Comparison of ENCODE assay signal across 13 cellular contexts in genomic region chr12:132834181-132834711, GRCh38. TPM values are rescaled to one million over a fixed set of nuclear protein-coding genes. Genes with fewer than 3 reads are reported as not detected.
A peak's percentile ranks its signal among the peaks of the same experiment; 100 is the strongest.
DNase-seq lines count a peak whose midpoint lies in the region; TF ChIP-seq lines count a peak whose summit lies in the region.
"Had no signal": no experiment of that assay in that cellular context is flagged by ENCODE, and none has a peak within 500 bp of the region (broad histone marks: within the 10 kb centered on the region; RNA-seq: fewer than 3 reads in every experiment).

No MANE protein-coding gene starts in this region.

- H3K4me1 ChIP-seq in tibial artery: peaks cover 0 to 3% (median 1%) of the 10 kb centered on the region in 4 donors
- H3K4me1 ChIP-seq: psoas muscle had no signal

- peaks cover 37% of the 10 kb centered on the region for H3K4me1 Mint-ChIP-seq in T-helper 1 cell treated with Interleukin-12 subunit alpha and Interleukin-12 subunit beta and Interleukin-4 antibody, amounts not matched to agents 30 μg/mL and 1 μg/mL, for 36 hours (ENCODE audit: low read depth)

- H3K9me3 ChIP-seq in tibial artery: no peaks in the 10 kb centered on the region
- H3K9me3 ChIP-seq: body of pancreas, psoas muscle had no signal

- TF ChIP-seq CTCF in tibial artery (IDR thresholded peaks at IDR 0.05) (no peak), lower leg skin (IDR thresholded peaks at IDR 0.05) (no peak), GM10248 (IDR thresholded peaks at IDR 0.05; ENCODE audit: control extremely low read depth, extremely low read depth, low read depth, missing control alignments) (no peak)

- peaks cover 0 to 27% (median 13%) of the 10 kb centered on the region in 3 donors for H3K36me3 ChIP-seq in tibial artery
- H3K36me3 ChIP-seq: HAP-1 had no signal

- CTCF ChIA-PET in GM10248 (lab: Yijun Ruan, JAX): interaction anchor here (1.8 kb wide), 1 partner anchor 11 kb away, joined by 7 read pairs; no protein-coding TSS in a partner anchor

- peaks cover 28% of the 10 kb centered on the region for H3K36me3 Mint-ChIP-seq in T-helper 1 cell treated with Interleukin-12 subunit alpha and Interleukin-12 subunit beta and Interleukin-4 antibody, amounts not matched to agents 30 μg/mL and 1 μg/mL, for 36 hours (ENCODE audit: low read depth)

- intact Hi-C loops in tibial artery (cut with DNase I; ENCODE audit: low total_unique reads) (no loop called here), lower leg skin (cut with DNase I; ENCODE audit: low total_unique reads) (no loop called here)

- peak; percentile 71 for DNase-seq in activated CD8-positive, alpha-beta memory T cell treated with anti-CD3 and anti-CD28 coated beads for 24 hours
- no peak for DNase-seq in activated CD8-positive, alpha-beta memory T cell treated with anti-CD3 and anti-CD28 coated beads, Interleukin-2, amount 50 U/mL, for 48 hours
- DNase-seq in central memory CD4-positive, alpha-beta T cell: peak; percentile 27
- DNase-seq in stimulated activated CD8-positive, alpha-beta memory T cell treated with anti-CD3 and anti-CD28 coated beads, Interleukin-4, amount 100 ng/mL, for 48 hours: peak; percentile 47
- no peak for DNase-seq in tibial artery
- no peak for DNase-seq in lower leg skin (ENCODE audit: low spot score in 2 of 2)
- DNase-seq in GM10248 (ENCODE audit: extremely low spot score): no peak
- DNase-seq: body of pancreas, psoas muscle, Right ventricle myocardium superior, T1000 had no signal

- no peaks in the 10 kb centered on the region for H3K9me3 Mint-ChIP-seq in T-helper 1 cell treated with Interleukin-12 subunit alpha and Interleukin-12 subunit beta and Interleukin-4 antibody, amounts not matched to agents 30 μg/mL and 1 μg/mL, for 36 hours

- H3K4me3 Mint-ChIP-seq in T-helper 1 cell treated with Interleukin-12 subunit alpha and Interleukin-12 subunit beta and Interleukin-4 antibody, amounts not matched to agents 30 μg/mL and 1 μg/mL, for 36 hours: peak overlapping the region; percentile 63

- H3K27ac Mint-ChIP-seq in T-helper 1 cell treated with Interleukin-12 subunit alpha and Interleukin-12 subunit beta and Interleukin-4 antibody, amounts not matched to agents 30 μg/mL and 1 μg/mL, for 36 hours: peak overlapping the region; percentile 85

- H3K27ac ChIP-seq in tibial artery: no peak overlapping the region
- H3K27ac ChIP-seq: body of pancreas, psoas muscle had no signal

- POLR2A ChIA-PET in GM10248 (lab: Yijun Ruan, JAX): interaction anchor here (0.5 to 1.0 kb wide), 3 partner anchors 11 to 22 kb away, joined by 3 read pairs; no protein-coding TSS in a partner anchor

- H3K27me3 Mint-ChIP-seq in T-helper 1 cell treated with Interleukin-12 subunit alpha and Interleukin-12 subunit beta and Interleukin-4 antibody, amounts not matched to agents 30 μg/mL and 1 μg/mL, for 36 hours (ENCODE audit: low read depth): no peaks in the 10 kb centered on the region

- no peak overlapping the region for H3K4me3 ChIP-seq in tibial artery
- no peak overlapping the region for H3K4me3 ChIP-seq in lower leg skin (ENCODE audit: low read depth, poor library complexity, severe bottlenecking)
- H3K4me3 ChIP-seq: body of pancreas, HAP-1, psoas muscle had no signal

- H3K27me3 ChIP-seq in tibial artery: no peaks in the 10 kb centered on the region
- H3K27me3 ChIP-seq: body of pancreas had no signal

- 81 to 88% methylated on average over 5 of the region's 5 CpGs for WGBS in lower leg skin, 2 donors

- no peak for TF ChIP-seq POLR2A in lower leg skin (IDR thresholded peaks at IDR 0.05)

RNA-seq across cellular contexts. Expression of gene GOLGA3, which starts 5.6 kb away (rescaled TPM):
- 10 to 100 TPM; 44.5 to 81.0 (median 74.7) TPM for total RNA-seq in lower leg skin

RNA-seq across cellular contexts. Expression of gene CHFR, which starts 53.2 kb away (rescaled TPM):
- total RNA-seq in lower leg skin: 10 to 100 TPM; 27.2 to 34.7 (median 30.6) TPM

Comparison
In these comparisons a context has a peak if more than half of its experiments do, and no peak if none do; other contexts are left out.
1. DNase-seq: peak in activated CD8-positive, alpha-beta memory T cell treated with anti-CD3 and anti-CD28 coated beads for 24 hours (single experiment), central memory CD4-positive, alpha-beta T cell (single experiment) and stimulated activated CD8-positive, alpha-beta memory T cell treated with anti-CD3 and anti-CD28 coated beads, Interleukin-4, amount 100 ng/mL, for 48 hours (single experiment); none in activated CD8-positive, alpha-beta memory T cell treated with anti-CD3 and anti-CD28 coated beads, Interleukin-2, amount 50 U/mL, for 48 hours (single experiment), tibial artery (0 of 2), lower leg skin (0 of 2) and GM10248 (single experiment).